Comparison of ENCODE assay signal across 10 cellular contexts in the genomic region with DNA sequence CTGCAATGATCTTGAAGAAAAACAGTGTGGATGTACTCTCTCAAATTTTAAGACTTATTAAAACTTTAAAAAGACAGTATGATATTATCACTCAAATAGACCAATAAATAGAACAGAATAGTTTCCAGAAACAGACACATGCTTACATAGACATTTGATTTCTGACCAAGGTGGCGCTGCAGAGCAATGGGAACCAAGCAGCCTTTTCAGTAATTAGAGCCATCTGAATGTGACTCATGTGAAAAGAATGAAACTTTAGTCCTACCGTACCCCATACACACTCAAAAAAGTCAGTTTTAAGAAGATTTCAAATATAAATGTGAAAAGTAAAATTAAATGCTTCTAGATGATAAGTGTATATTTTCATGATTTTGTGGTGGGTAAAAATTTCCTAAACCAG.
DNase-seq lines count a peak whose midpoint lies in the region; ATAC-seq and TF ChIP-seq lines count a peak whose summit lies in the region.
"Had no signal": no experiment of that assay in that cellular context is flagged by ENCODE, and none has a peak within 500 bp of the region (broad histone marks: within the 10 kb centered on the region; RNA-seq: fewer than 3 reads in every experiment).

No MANE protein-coding gene starts in this region.

- peak; percentile 38 for TF ChIP-seq CTCF in GM12864 (IDR thresholded peaks at IDR 0.05; ENCODE audit: low read depth, low read length, missing control alignments)
- TF ChIP-seq CTCF in nephron progenitor cell (IDR thresholded peaks at IDR 0.05) = no peak

- peaks cover 28% of the 10 kb centered on the region for H3K9me3 Mint-ChIP-seq in nephron progenitor cell
- H3K9me3 Mint-ChIP-seq: activated naive CD4-positive, alpha-beta T cell treated with anti-CD3 and anti-CD28 coated beads, Interleukin-2, amount 50 U/mL, for 72 hours; natural killer cell had no signal

- no peaks in the 10 kb centered on the region for H3K36me3 Mint-ChIP-seq in nephron progenitor cell (ENCODE audit: low read depth)
- H3K36me3 Mint-ChIP-seq: activated naive CD4-positive, alpha-beta T cell treated with anti-CD3 and anti-CD28 coated beads, Interleukin-2, amount 50 U/mL, for 72 hours; natural killer cell had no signal

- H3K27ac Mint-ChIP-seq in nephron progenitor cell = no peak overlapping the region
- H3K27ac Mint-ChIP-seq: activated naive CD4-positive, alpha-beta T cell treated with anti-CD3 and anti-CD28 coated beads, Interleukin-2, amount 50 U/mL, for 72 hours; natural killer cell had no signal

- no peak overlapping the region for H3K4me3 ChIP-seq in GM12864 (ENCODE audit: low read depth, low read length)

- no peak for ATAC-seq in HG02642 (IDR thresholded peaks at IDR 0.05; ENCODE audit: poor library complexity, unreplicated experiment)
- ATAC-seq: activated naive CD4-positive, alpha-beta T cell treated with anti-CD3 and anti-CD28 coated beads, Interleukin-2, amount 50 U/mL, for 72 hours; natural killer cell had no signal

- H3K4me1 Mint-ChIP-seq in nephron progenitor cell = no peaks in the 10 kb centered on the region
- H3K4me1 Mint-ChIP-seq: natural killer cell had no signal

- no peak for DNase-seq in GM12864 (ENCODE audit: low read depth)
- DNase-seq in NAMALWA (ENCODE audit: low spot score) = peak; percentile 47
- peak; percentile 24 for DNase-seq in brain pericyte (ENCODE audit: low read depth, low spot score)
- DNase-seq in nephron progenitor cell = peak; percentile 19
- DNase-seq in NCI-H510A (lab: John Stamatoyannopoulos, UW) = no peak
- no peak for DNase-seq in stimulated activated naive CD4-positive, alpha-beta T cell treated with Interleukin-2 at 50 U/mL for 16 hours (lab: John Stamatoyannopoulos, UW)
- no peak for DNase-seq in T-helper 2 cell
- DNase-seq: natural killer cell had no signal

- H3K27me3 Mint-ChIP-seq in nephron progenitor cell (ENCODE audit: low read depth, poor library complexity) = no peaks in the 10 kb centered on the region

- no peak overlapping the region for H3K4me3 Mint-ChIP-seq in nephron progenitor cell
- H3K4me3 Mint-ChIP-seq: natural killer cell had no signal

Comparison
In these comparisons a context has a peak if more than half of its experiments do, and no peak if none do; other contexts are left out.
1. DNase-seq: peak in NAMALWA (single experiment), brain pericyte (single experiment) and nephron progenitor cell (single experiment); none in GM12864 (single experiment), NCI-H510A (single experiment), stimulated activated naive CD4-positive, alpha-beta T cell treated with Interleukin-2 at 50 U/mL for 16 hours (single experiment) and T-helper 2 cell (0 of 5).